ENCODE assay signal across 13 cellular contexts in the genomic region with DNA sequence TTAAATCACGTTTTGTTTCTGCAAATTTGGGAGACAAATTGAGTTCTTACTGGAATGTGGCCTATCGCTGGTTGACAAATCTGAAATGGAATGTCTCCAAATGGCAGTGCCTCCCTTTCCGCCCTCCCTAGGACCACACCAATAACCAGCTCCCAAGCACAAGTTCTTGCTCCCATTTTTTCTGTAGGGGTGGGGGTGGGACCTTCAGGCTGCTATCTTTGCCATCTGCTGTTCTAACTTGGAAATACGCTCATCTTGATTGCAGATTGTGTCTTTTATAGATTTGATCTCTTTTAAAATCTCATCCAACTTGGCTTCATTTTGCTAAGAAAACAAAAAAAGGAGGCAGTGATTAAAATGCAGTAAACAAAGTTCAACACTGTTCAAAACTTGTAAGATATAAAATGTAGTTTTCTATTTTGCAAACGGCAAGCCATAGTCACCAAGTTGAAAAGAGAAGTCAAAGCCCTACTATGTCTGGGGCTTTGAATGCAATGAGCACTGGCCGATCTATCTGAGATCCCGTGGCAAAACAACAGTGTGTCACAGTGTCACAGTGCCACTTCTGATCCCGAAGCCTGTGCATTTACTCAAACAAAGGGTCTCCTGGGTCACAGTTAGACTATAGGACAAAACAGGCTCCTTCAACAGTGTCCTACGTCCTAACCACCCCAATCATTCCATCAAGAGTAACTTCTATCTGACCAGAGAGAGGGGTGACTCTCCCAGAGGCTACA. TPM values are rescaled to one million over a fixed set of nuclear protein-coding genes. Genes with fewer than 3 reads are reported as not detected.
DNase-seq lines count a peak whose midpoint lies in the region; ATAC-seq and TF ChIP-seq lines count a peak whose summit lies in the region.
"Had no signal": no experiment of that assay in that cellular context is flagged by ENCODE, and none has a peak within 500 bp of the region (broad histone marks: within the 10 kb centered on the region; RNA-seq: fewer than 3 reads in every experiment).

No MANE protein-coding gene starts in this region.

- ATAC-seq in activated B cell treated with CpG ODN at 0.5 μM for 24 hours (ENCODE audit: low read depth): no peak
- no peak for ATAC-seq in HG02885 (IDR thresholded peaks at IDR 0.05; ENCODE audit: poor library complexity, unreplicated experiment)
- no peak for ATAC-seq in HG02840 (IDR thresholded peaks at IDR 0.05; ENCODE audit: low FRiP score, unreplicated experiment)
- no peak for ATAC-seq in HG03025 (IDR thresholded peaks at IDR 0.05; ENCODE audit: low FRiP score, unreplicated experiment)
- ATAC-seq: activated naive CD8-positive, alpha-beta T cell treated with anti-CD3 and anti-CD28 coated beads, Interleukin-2, amount 50 U/mL, for 24 hours had no signal

- TF ChIP-seq CTCF in activated B cell treated with CpG ODN at 0.5 μM for 24 hours (IDR thresholded peaks at IDR 0.05) (no peak), glutamatergic neuron (IDR thresholded peaks at IDR 0.05; ENCODE audit: partially characterized antibody, unreplicated experiment) (no peak)

- no peak for DNase-seq in activated CD4-positive, alpha-beta T cell treated with anti-CD3 and anti-CD28 coated beads, Interleukin-2, amount 10 ng/mL, durations not matched to agents 7 days and 5 days
- no peak for DNase-seq in activated CD4-positive, alpha-beta T cell treated with anti-CD3 and anti-CD28 coated beads for 4 hours
- DNase-seq in activated B cell treated with CpG ODN at 0.5 μM for 24 hours (no peak), glutamatergic neuron (no peak), substantia nigra (lab: John Stamatoyannopoulos, UW) (no peak)
- DNase-seq: activated CD4-positive, alpha-beta T cell treated with anti-CD3 and anti-CD28 coated beads for 1 hour; activated naive CD8-positive, alpha-beta T cell treated with anti-CD3 and anti-CD28 coated beads, Interleukin-2, amount 50 U/mL, for 24 hours; MM.1S; stimulated activated CD4-positive, alpha-beta T cell treated with anti-CD3 and anti-CD28 coated beads, Interleukin-2, amount 100 ng/mL, for 24 hours; thyroid gland had no signal

- peaks cover 23% of the 10 kb centered on the region for H3K36me3 Mint-ChIP-seq in activated CD4-positive, alpha-beta T cell treated with anti-CD3 and anti-CD28 coated beads, Interleukin-2, amount 10 ng/mL, durations not matched to agents 7 days and 5 days (ENCODE audit: low read depth)
- H3K36me3 Mint-ChIP-seq in activated B cell treated with CpG ODN at 0.5 μM for 24 hours (ENCODE audit: low read depth) (peaks cover 69% of the 10 kb centered on the region), glutamatergic neuron (ENCODE audit: unreplicated experiment) (peaks cover 20% of the 10 kb centered on the region)

- H3K4me3 Mint-ChIP-seq in activated CD4-positive, alpha-beta T cell treated with anti-CD3 and anti-CD28 coated beads, Interleukin-2, amount 10 ng/mL, durations not matched to agents 7 days and 5 days: no peak overlapping the region
- no peak overlapping the region for H3K4me3 Mint-ChIP-seq in activated B cell treated with CpG ODN at 0.5 μM for 24 hours
- peak overlapping the region; percentile 39 for H3K4me3 Mint-ChIP-seq in glutamatergic neuron (ENCODE audit: unreplicated experiment)
- H3K4me3 Mint-ChIP-seq: activated naive CD8-positive, alpha-beta T cell treated with anti-CD3 and anti-CD28 coated beads, Interleukin-2, amount 50 U/mL, for 24 hours had no signal

- POLR2A ChIA-PET in activated CD4-positive, alpha-beta T cell treated with anti-CD3 and anti-CD28 coated beads, Interleukin-2, amount 10 ng/mL, durations not matched to agents 7 days and 5 days (lab: Charles Lee): interaction anchor here (0.6 kb wide), 1 partner anchor 37 kb away, joined by 3 read pairs; no protein-coding TSS in a partner anchor
- POLR2A ChIA-PET in activated B cell treated with CpG ODN at 0.5 μM for 24 hours (lab: Charles Lee): interaction anchor here (1.6 to 2.8 kb wide), 4 partner anchors 12 to 79 kb away, joined by 3 to 15 read pairs (median 11); a partner anchor contains a TSS

- CTCF ChIA-PET in activated CD4-positive, alpha-beta T cell treated with anti-CD3 and anti-CD28 coated beads, Interleukin-2, amount 10 ng/mL, durations not matched to agents 7 days and 5 days (lab: Charles Lee): interaction anchor here (0.6 to 2.9 kb wide), 6 partner anchors 13 to 198 kb away, joined by 3 to 10 read pairs (median 4); a partner anchor contains a TSS
- CTCF ChIA-PET in activated B cell treated with CpG ODN at 0.5 μM for 24 hours (lab: Charles Lee): interaction anchor here (0.7 to 2.6 kb wide), 14 partner anchors 9 to 157 kb away, joined by 3 to 27 read pairs (median 4); a partner anchor contains a TSS

- intact Hi-C loops in activated B cell treated with CpG ODN at 0.5 μM for 24 hours (cut with micrococcal nuclease): loop anchor here (1.0 to 2.0 kb wide), 3 partner anchors 15 to 35 kb away; a partner anchor contains a TSS

- H3K4me1 Mint-ChIP-seq in activated CD4-positive, alpha-beta T cell treated with anti-CD3 and anti-CD28 coated beads, Interleukin-2, amount 10 ng/mL, durations not matched to agents 7 days and 5 days: peaks cover 32% of the 10 kb centered on the region
- peaks cover 52% of the 10 kb centered on the region for H3K4me1 Mint-ChIP-seq in activated B cell treated with CpG ODN at 0.5 μM for 24 hours
- H3K4me1 Mint-ChIP-seq in glutamatergic neuron (ENCODE audit: low read depth, unreplicated experiment): peaks cover 44% of the 10 kb centered on the region

- peak overlapping the region; percentile 70 for H3K27ac Mint-ChIP-seq in activated CD4-positive, alpha-beta T cell treated with anti-CD3 and anti-CD28 coated beads, Interleukin-2, amount 10 ng/mL, durations not matched to agents 7 days and 5 days
- H3K27ac Mint-ChIP-seq in activated B cell treated with CpG ODN at 0.5 μM for 24 hours: peak overlapping the region; percentile 60
- peak overlapping the region; percentile 83 for H3K27ac Mint-ChIP-seq in glutamatergic neuron (ENCODE audit: unreplicated experiment)

- no peaks in the 10 kb centered on the region for H3K27me3 Mint-ChIP-seq in activated CD4-positive, alpha-beta T cell treated with anti-CD3 and anti-CD28 coated beads, Interleukin-2, amount 10 ng/mL, durations not matched to agents 7 days and 5 days
- no peaks in the 10 kb centered on the region for H3K27me3 Mint-ChIP-seq in activated B cell treated with CpG ODN at 0.5 μM for 24 hours
- H3K27me3 Mint-ChIP-seq in glutamatergic neuron (ENCODE audit: unreplicated experiment): peaks cover 9% of the 10 kb centered on the region
- H3K27me3 Mint-ChIP-seq: activated naive CD8-positive, alpha-beta T cell treated with anti-CD3 and anti-CD28 coated beads, Interleukin-2, amount 50 U/mL, for 24 hours had no signal

- H3K9me3 Mint-ChIP-seq in activated CD4-positive, alpha-beta T cell treated with anti-CD3 and anti-CD28 coated beads, Interleukin-2, amount 10 ng/mL, durations not matched to agents 7 days and 5 days: no peaks in the 10 kb centered on the region
- H3K9me3 Mint-ChIP-seq in activated B cell treated with CpG ODN at 0.5 μM for 24 hours: no peaks in the 10 kb centered on the region
- H3K9me3 Mint-ChIP-seq in glutamatergic neuron (ENCODE audit: unreplicated experiment): peaks cover 7% of the 10 kb centered on the region
- H3K9me3 Mint-ChIP-seq: activated naive CD8-positive, alpha-beta T cell treated with anti-CD3 and anti-CD28 coated beads, Interleukin-2, amount 50 U/mL, for 24 hours had no signal

- peak overlapping the region; percentile 49 for H3K27ac ChIP-seq in substantia nigra (ENCODE audit: low read depth, low read length, poor library complexity, severe bottlenecking)
- H3K27ac ChIP-seq: thyroid gland had no signal

RNA-seq across cellular contexts. Expression of a gene that starts 13.7 kb away (rescaled TPM):
- 100 to 1,000 TPM; 207 to 214 TPM for total RNA-seq in activated CD4-positive, alpha-beta T cell treated with anti-CD3 and anti-CD28 coated beads, Interleukin-2, amount 10 ng/mL, durations not matched to agents 7 days and 5 days
- total RNA-seq in activated B cell treated with CpG ODN at 0.5 μM for 24 hours (1.8 and 2.0 TPM in 2 replicates), glutamatergic neuron (ENCODE audit: unreplicated experiment) (0.34 TPM)

RNA-seq across cellular contexts. Expression of a gene that starts 49.5 kb away (rescaled TPM):
- 1 to 10 TPM; 1.2 to 1.7 TPM for total RNA-seq in activated CD4-positive, alpha-beta T cell treated with anti-CD3 and anti-CD28 coated beads, Interleukin-2, amount 10 ng/mL, durations not matched to agents 7 days and 5 days
- total RNA-seq in activated B cell treated with CpG ODN at 0.5 μM for 24 hours (not detected in 2 replicates), glutamatergic neuron (ENCODE audit: unreplicated experiment) (0.15 TPM)

Comparison
In these comparisons a context has a peak if more than half of its experiments do, and no peak if none do; other contexts are left out.
1. RNA of a gene that starts 13.7 kb away (total RNA-seq): 207 to 214 TPM in activated CD4-positive, alpha-beta T cell treated with anti-CD3 and anti-CD28 coated beads, Interleukin-2, amount 10 ng/mL, durations not matched to agents 7 days and 5 days; 1.8 to 2.0 TPM in activated B cell treated with CpG ODN at 0.5 μM for 24 hours and 0.34 TPM in glutamatergic neuron (single experiment); every median in the first group is over 10 times any median in the second.
2. Peak in every context shown above with its lines, with median percentiles within 50 percentile points of each other: H3K27ac Mint-ChIP-seq.